Comparison of ENCODE assay signal across 28 cellular contexts in the genomic region with DNA sequence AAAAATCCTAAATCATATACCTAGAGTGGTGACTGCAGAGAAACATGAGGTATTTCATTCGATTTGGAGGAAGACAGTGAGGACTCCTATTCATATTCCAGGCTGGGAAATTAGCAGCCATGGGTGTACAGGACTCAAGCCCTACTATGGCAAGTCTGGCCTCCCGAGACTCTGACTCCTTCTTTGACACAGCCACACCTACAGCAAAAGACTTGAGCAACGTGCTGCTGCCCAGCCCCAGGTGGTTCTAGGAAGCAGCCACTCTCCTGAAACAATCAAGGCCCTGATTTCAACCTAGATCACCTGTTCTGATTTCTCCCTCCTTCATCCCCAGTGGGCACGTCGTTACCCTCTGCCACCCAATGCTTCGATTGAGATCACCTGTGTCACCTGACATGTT.
DNase-seq lines count a peak whose midpoint lies in the region; ATAC-seq, FAIRE-seq and TF ChIP-seq lines count a peak whose summit lies in the region.
"Had no signal": no experiment of that assay in that cellular context is flagged by ENCODE, and none has a peak within 500 bp of the region (broad histone marks: within the 10 kb centered on the region; RNA-seq: fewer than 3 reads in every experiment).

No MANE protein-coding gene starts in this region.

- intact Hi-C loops in activated CD4-positive, alpha-beta T cell treated with anti-CD3 and anti-CD28 coated beads, Interleukin-2, amount 10 ng/mL, durations not matched to agents 24 days and 14 days (cut with micrococcal nuclease), result no loop called here
- intact Hi-C loops in OCI-LY7 (cut with micrococcal nuclease; ENCODE audit: unreplicated experiment), result no loop called here

- H3K4me3 ChIP-seq in OCI-LY7 (ENCODE audit: low read depth, low read length, poor library complexity, severe bottlenecking) (no peak overlapping the region), parathyroid adenoma (ENCODE audit: low read depth, low read length) (no peak overlapping the region)
- H3K4me3 ChIP-seq: A549; BLaER1 treated with 17β-estradiol and CSF1 and Interleukin-3, amounts not matched to agents 10 nM and 100 nM had no signal

- no peaks in the 10 kb centered on the region for H3K36me3 Mint-ChIP-seq in activated CD4-positive, alpha-beta T cell treated with anti-CD3 and anti-CD28 coated beads, Interleukin-2, amount 10 ng/mL, durations not matched to agents 24 days and 14 days (ENCODE audit: low read depth)
- H3K36me3 Mint-ChIP-seq: CD8-positive, alpha-beta T cell had no signal

- in situ Hi-C loops in G401 (cut with HindIII; ENCODE audit: low sequenced_read_pairs), result no loop called here

- H2AFZ ChIP-seq in OCI-LY7 (ENCODE audit: low read length) (peak overlapping the region; percentile 9; the same call in 1 of the 2 replicates), parathyroid adenoma (peak overlapping the region; percentile 62)

- no peak overlapping the region for H3K27ac Mint-ChIP-seq in activated CD4-positive, alpha-beta T cell treated with anti-CD3 and anti-CD28 coated beads, Interleukin-2, amount 10 ng/mL, durations not matched to agents 24 days and 14 days
- H3K27ac Mint-ChIP-seq: B cell; CD4-positive, alpha-beta T cell; CD8-positive, alpha-beta T cell had no signal

- peak; percentile 51 for DNase-seq in activated CD4-positive, alpha-beta T cell treated with anti-CD3 and anti-CD28 coated beads, Interleukin-2, amount 10 ng/mL, durations not matched to agents 24 days and 14 days
- DNase-seq in activated CD4-positive, alpha-beta T cell treated with anti-CD3 and anti-CD28 coated beads for 1 hour, result no peak
- DNase-seq in OCI-LY7 (ENCODE audit: low spot score) (no peak), GM12892 (ENCODE audit: insufficient read length) (no peak), DMS 273 treated with DMSO at 0.1 percent for 48 hours (lab: John Stamatoyannopoulos, UW) (no peak), G401 (ENCODE audit: low spot score) (no peak)
- DNase-seq: AML-193; Caco-2; Calu3; CD4-positive, alpha-beta T cell; CD8-positive, alpha-beta T cell; DMS153; DMS53; DMS79; DND-41; EL; GF-D8 had no signal

- ATAC-seq in esophagus mucosa, result peak; percentile 56
- ATAC-seq: A549; CD8-positive, alpha-beta T cell had no signal

- no peak for TF ChIP-seq POLR2A in GM12892 (IDR thresholded peaks at IDR 0.05; ENCODE audit: low read depth, low read length)

- H3K9ac ChIP-seq in parathyroid adenoma, result no peak overlapping the region
- H3K9ac ChIP-seq: BLaER1 treated with 17β-estradiol and CSF1 and Interleukin-3, amounts not matched to agents 10 nM and 100 nM had no signal

- H3K9me3 ChIP-seq in OCI-LY7 (ENCODE audit: low read length) (no peaks in the 10 kb centered on the region), parathyroid adenoma (ENCODE audit: control insufficient read depth, low read length) (no peaks in the 10 kb centered on the region)
- H3K9me3 ChIP-seq: A549; BLaER1 treated with 17β-estradiol and CSF1 and Interleukin-3, amounts not matched to agents 10 nM and 100 nM; Caco-2 had no signal

- no peak overlapping the region for H3K4me2 ChIP-seq in OCI-LY7 (ENCODE audit: low read length)
- no peak overlapping the region for H3K4me2 ChIP-seq in parathyroid adenoma (ENCODE audit: low read length)
- H3K4me2 ChIP-seq: A549; BLaER1 treated with 17β-estradiol and CSF1 and Interleukin-3, amounts not matched to agents 10 nM and 100 nM had no signal

- no peak for FAIRE-seq in GM12892 (lab: Jason Lieb, UNC)
- FAIRE-seq: A549, D721Med, G401.6, GM12891, GM18507 had no signal

- peaks cover 24% of the 10 kb centered on the region for H3K4me1 ChIP-seq in OCI-LY7 (ENCODE audit: insufficient read depth, low read length, poor library complexity, severe bottlenecking)
- H3K4me1 ChIP-seq in parathyroid adenoma, result peaks cover 7% of the 10 kb centered on the region
- H3K4me1 ChIP-seq: A549 had no signal

- CTCF ChIA-PET in OCI-LY7 (lab: Charles Lee; ENCODE audit: unreplicated experiment), result interaction anchor here (0.5 kb wide), 1 partner anchor 90 kb away, joined by 3 read pairs; no protein-coding TSS in a partner anchor

- H3K27ac ChIP-seq in OCI-LY7 (ENCODE audit: low read depth, low read length, poor library complexity, severe bottlenecking) (no peak overlapping the region), parathyroid adenoma (no peak overlapping the region)
- H3K27ac ChIP-seq: 22Rv1; A549; BLaER1 treated with 17β-estradiol and CSF1 and Interleukin-3, amounts not matched to agents 10 nM and 100 nM; C4-2B had no signal

- TF ChIP-seq CTCF in OCI-LY7 (conservative IDR thresholded peaks at IDR 0.05; ENCODE audit: low read length) (no peak), parathyroid adenoma (IDR thresholded peaks at IDR 0.05) (no peak)

- no peak overlapping the region for H3K4me3 Mint-ChIP-seq in activated CD4-positive, alpha-beta T cell treated with anti-CD3 and anti-CD28 coated beads, Interleukin-2, amount 10 ng/mL, durations not matched to agents 24 days and 14 days
- H3K4me3 Mint-ChIP-seq: B cell; CD4-positive, alpha-beta T cell; CD8-positive, alpha-beta T cell had no signal

- no peaks in the 10 kb centered on the region for H3K9me2 ChIP-seq in OCI-LY7 (ENCODE audit: insufficient read depth, low read length)

- peaks cover 23% of the 10 kb centered on the region for H3K27me3 Mint-ChIP-seq in activated CD4-positive, alpha-beta T cell treated with anti-CD3 and anti-CD28 coated beads, Interleukin-2, amount 10 ng/mL, durations not matched to agents 24 days and 14 days

- no peaks in the 10 kb centered on the region for H3K9me3 Mint-ChIP-seq in activated CD4-positive, alpha-beta T cell treated with anti-CD3 and anti-CD28 coated beads, Interleukin-2, amount 10 ng/mL, durations not matched to agents 24 days and 14 days
- H3K9me3 Mint-ChIP-seq: CD4-positive, alpha-beta T cell; CD8-positive, alpha-beta T cell had no signal

- H3K27me3 ChIP-seq in parathyroid adenoma (ENCODE audit: control insufficient read depth, insufficient read depth, low read length), result no peaks in the 10 kb centered on the region
- H3K27me3 ChIP-seq: BLaER1 treated with 17β-estradiol and CSF1 and Interleukin-3, amounts not matched to agents 10 nM and 100 nM had no signal

- no peaks in the 10 kb centered on the region for H4K20me1 ChIP-seq in OCI-LY7 (ENCODE audit: insufficient read depth, low read length)
- H4K20me1 ChIP-seq: BLaER1 treated with 17β-estradiol and CSF1 and Interleukin-3, amounts not matched to agents 10 nM and 100 nM had no signal

- no peaks in the 10 kb centered on the region for H3K79me2 ChIP-seq in OCI-LY7 (ENCODE audit: insufficient read depth, low read depth, low read length)
- H3K79me2 ChIP-seq in parathyroid adenoma, result no peaks in the 10 kb centered on the region

- BruUV-seq in OCI-LY7 (replicated peaks; lab: Mats Ljungman, UMichigan), result no TSS peak

- POLR2A ChIA-PET in OCI-LY7 (lab: Charles Lee), result interaction anchor here (0.5 to 0.7 kb wide), 3 partner anchors 23 to 348 kb away, joined by 3 to 4 read pairs (median 3); no protein-coding TSS in a partner anchor

- no peaks in the 10 kb centered on the region for H3K36me3 ChIP-seq in OCI-LY7 (ENCODE audit: insufficient read depth, low read length)
- no peaks in the 10 kb centered on the region for H3K36me3 ChIP-seq in parathyroid adenoma (ENCODE audit: control insufficient read depth, insufficient read depth, low read length)
- H3K36me3 ChIP-seq: BLaER1 treated with 17β-estradiol and CSF1 and Interleukin-3, amounts not matched to agents 10 nM and 100 nM had no signal

- H3K4me1 Mint-ChIP-seq in activated CD4-positive, alpha-beta T cell treated with anti-CD3 and anti-CD28 coated beads, Interleukin-2, amount 10 ng/mL, durations not matched to agents 24 days and 14 days, result peaks cover 6% of the 10 kb centered on the region
- H3K4me1 Mint-ChIP-seq: B cell had no signal
